2 cellular contexts compared by ENCODE assay signal in the genomic region with DNA sequence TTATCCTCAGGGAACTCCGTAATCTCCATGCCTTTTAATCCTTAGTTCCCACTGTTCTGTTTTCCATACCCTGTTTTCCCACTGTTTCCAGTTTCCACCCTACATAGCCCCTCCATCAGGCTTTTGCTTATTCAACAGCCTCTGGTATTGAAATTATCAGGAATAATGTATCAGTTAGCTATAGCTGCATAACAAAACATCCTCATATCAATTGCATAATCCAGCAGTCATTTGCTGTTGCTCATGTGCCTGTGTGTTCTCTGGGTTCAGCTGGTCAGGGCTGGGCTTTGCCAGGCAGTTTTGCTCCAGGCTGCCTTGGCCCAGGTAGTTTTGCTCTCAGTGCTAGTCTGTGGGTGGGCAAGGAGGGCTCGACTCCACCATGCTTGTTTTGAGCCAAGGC.
TF ChIP-seq lines count a peak whose summit lies in the region.

No MANE protein-coding gene starts in this region.

TF ChIP-seq in A549, 52 proteins besides CTCF, POLR2A, EP300 and RAD21:
- TF ChIP-seq, protein P1, sequence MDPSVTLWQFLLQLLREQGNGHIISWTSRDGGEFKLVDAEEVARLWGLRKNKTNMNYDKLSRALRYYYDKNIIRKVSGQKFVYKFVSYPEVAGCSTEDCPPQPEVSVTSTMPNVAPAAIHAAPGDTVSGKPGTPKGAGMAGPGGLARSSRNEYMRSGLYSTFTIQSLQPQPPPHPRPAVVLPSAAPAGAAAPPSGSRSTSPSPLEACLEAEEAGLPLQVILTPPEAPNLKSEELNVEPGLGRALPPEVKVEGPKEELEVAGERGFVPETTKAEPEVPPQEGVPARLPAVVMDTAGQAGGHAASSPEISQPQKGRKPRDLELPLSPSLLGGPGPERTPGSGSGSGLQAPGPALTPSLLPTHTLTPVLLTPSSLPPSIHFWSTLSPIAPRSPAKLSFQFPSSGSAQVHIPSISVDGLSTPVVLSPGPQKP (IDR thresholded peaks at IDR 0.05; ENCODE audit: low read depth, low read length), result no peak
- no peak for TF ChIP-seq FOSB (CRISPR knock-in tag; IDR thresholded peaks at IDR 0.05)
- TF ChIP-seq, protein P2, sequence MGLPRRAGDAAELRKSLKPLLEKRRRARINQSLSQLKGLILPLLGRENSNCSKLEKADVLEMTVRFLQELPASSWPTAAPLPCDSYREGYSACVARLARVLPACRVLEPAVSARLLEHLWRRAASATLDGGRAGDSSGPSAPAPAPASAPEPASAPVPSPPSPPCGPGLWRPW (IDR thresholded peaks at IDR 0.05), result no peak
- peak; percentile 48; the same call in 1 of the 2 replicates for TF ChIP-seq CHD4 (IDR thresholded peaks at IDR 0.05; ENCODE audit: borderline replicate concordance)
- peak; percentile 23; the same call in 1 of the 2 replicates for TF ChIP-seq HDAC2 (IDR thresholded peaks at IDR 0.05)

TF ChIP-seq in H1, 55 proteins besides CTCF, POLR2A, EP300 and RAD21:
- 0 out of 2 replicates have a peak, but pooled peaks have one; percentile 35 for TF ChIP-seq KDM1A (IDR thresholded peaks at IDR 0.05; ENCODE audit: borderline replicate concordance, low read length)
- TF ChIP-seq CEBPB (IDR thresholded peaks at IDR 0.05; ENCODE audit: low read depth, low read length), result no peak
- TF ChIP-seq CHD1 (IDR thresholded peaks at IDR 0.05; ENCODE audit: low read depth, low read length), result no peak
- TF ChIP-seq SUZ12 (IDR thresholded peaks at IDR 0.05; ENCODE audit: low read length), result no peak
- TF ChIP-seq BACH1 (IDR thresholded peaks at IDR 0.05; ENCODE audit: low read length), result no peak
- TF ChIP-seq SIRT6 (IDR thresholded peaks at IDR 0.05; ENCODE audit: low read length), result no peak
- TF ChIP-seq SP2 (IDR thresholded peaks at IDR 0.05; ENCODE audit: low read length), result no peak
- TF ChIP-seq RFX5 (IDR thresholded peaks at IDR 0.05; ENCODE audit: borderline replicate concordance, low read depth, low read length), result no peak
